8 cellular contexts compared by ENCODE assay signal in the genomic region with DNA sequence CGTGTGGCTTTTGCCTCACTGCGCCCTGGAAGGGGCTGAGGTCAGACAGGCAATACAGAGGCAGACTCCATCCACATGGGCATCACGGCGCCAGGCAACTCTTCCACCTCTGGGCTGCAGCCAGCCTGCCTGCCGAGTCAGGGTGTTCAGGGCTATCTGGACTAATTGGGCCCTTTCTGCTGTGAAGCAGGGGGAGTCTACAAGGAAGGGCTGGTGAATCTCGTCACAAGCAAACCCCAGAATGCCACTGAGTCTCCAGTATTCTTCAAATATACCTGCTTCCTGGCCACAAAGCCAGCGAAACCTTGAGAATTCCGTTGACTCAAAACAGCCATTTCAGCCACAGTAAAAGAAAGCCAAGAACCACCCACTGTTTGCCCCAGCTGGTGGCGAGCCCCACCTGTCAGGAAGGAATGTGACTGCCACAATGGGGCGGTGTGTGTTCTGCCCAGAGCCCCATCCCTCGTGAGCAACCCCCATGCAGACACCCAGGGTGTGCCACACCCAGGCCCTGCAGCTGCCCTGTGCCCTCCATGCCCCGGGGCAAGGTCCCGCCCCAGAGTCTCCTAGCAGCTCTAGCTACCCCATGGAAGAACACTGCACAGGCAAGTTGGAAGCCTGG.
DNase-seq lines count a peak whose midpoint lies in the region; ATAC-seq and TF ChIP-seq lines count a peak whose summit lies in the region.

No MANE protein-coding gene starts in this region.

- peak in 2 of 3 experiments; percentile 21 to 52 for DNase-seq in NCI-H1417 (lab: John Stamatoyannopoulos, UW)
- DNase-seq in NCI-H1417 treated with DMSO at 0.1 percent for 48 hours (lab: John Stamatoyannopoulos, UW): no peak
- DNase-seq in activated CD4-positive, alpha-beta memory T cell treated with anti-CD3 and anti-CD28 coated beads, Interleukin-2, amount 10 ng/mL, durations not matched to agents 7 days and 5 days: peak; percentile 69
- peak; percentile 49 for DNase-seq in lung (ENCODE audit: low spot score)
- no peak for DNase-seq in dermis blood vessel endothelial cell
- no peak for DNase-seq in T1000 (lab: John Stamatoyannopoulos, UW)
- no peak for DNase-seq in HPDE6-E6E7 (ENCODE audit: extremely low spot score)

- H3K4me1 ChIP-seq in lung (ENCODE audit: control insufficient read depth in 2 of 2, insufficient read depth in 2 of 2, low read length in 2 of 2): peaks cover 19 to 35% of the 10 kb centered on the region in 2 donors

- POLR2A ChIA-PET in activated CD4-positive, alpha-beta memory T cell treated with anti-CD3 and anti-CD28 coated beads, Interleukin-2, amount 10 ng/mL, durations not matched to agents 7 days and 5 days (lab: Charles Lee): interaction anchor here (0.6 to 3.7 kb wide), 9 partner anchors 8 to 116 kb away, joined by 3 to 23 read pairs (median 5); no protein-coding TSS in a partner anchor

- ATAC-seq in HG03097 (IDR thresholded peaks at IDR 0.05; ENCODE audit: low FRiP score, unreplicated experiment): peak; percentile 61
- ATAC-seq in lung (ENCODE audit: insufficient read depth, low FRiP score): no peak

- no peaks in the 10 kb centered on the region for H3K27me3 ChIP-seq in lung (ENCODE audit: control insufficient read depth, insufficient read depth)

- peaks cover 21% of the 10 kb centered on the region for H3K36me3 Mint-ChIP-seq in activated CD4-positive, alpha-beta memory T cell treated with anti-CD3 and anti-CD28 coated beads, Interleukin-2, amount 10 ng/mL, durations not matched to agents 7 days and 5 days (ENCODE audit: low read depth)

- WGBS in lung, 2 donors: 61 to 63% methylated on average over 13 of the region's 13 CpGs

- no peaks in the 10 kb centered on the region for H3K9me3 ChIP-seq in lung (ENCODE audit: control insufficient read depth in 2 of 2, insufficient read depth in 1 of 2, low read length in 1 of 2)

- H3K27me3 Mint-ChIP-seq in activated CD4-positive, alpha-beta memory T cell treated with anti-CD3 and anti-CD28 coated beads, Interleukin-2, amount 10 ng/mL, durations not matched to agents 7 days and 5 days: no peaks in the 10 kb centered on the region

- H3K4me3 Mint-ChIP-seq in activated CD4-positive, alpha-beta memory T cell treated with anti-CD3 and anti-CD28 coated beads, Interleukin-2, amount 10 ng/mL, durations not matched to agents 7 days and 5 days: peak overlapping the region; percentile 36

- no peak overlapping the region for H3K4me3 ChIP-seq in lung

- H3K4me1 Mint-ChIP-seq in activated CD4-positive, alpha-beta memory T cell treated with anti-CD3 and anti-CD28 coated beads, Interleukin-2, amount 10 ng/mL, durations not matched to agents 7 days and 5 days: peaks cover 46% of the 10 kb centered on the region

- H3K9me3 Mint-ChIP-seq in activated CD4-positive, alpha-beta memory T cell treated with anti-CD3 and anti-CD28 coated beads, Interleukin-2, amount 10 ng/mL, durations not matched to agents 7 days and 5 days: no peaks in the 10 kb centered on the region

- peaks cover 0 to 10% of the 10 kb centered on the region in 2 donors for H3K36me3 ChIP-seq in lung (ENCODE audit: control insufficient read depth in 2 of 2, insufficient read depth in 2 of 2, low read length in 2 of 2)

- no peak for TF ChIP-seq CTCF in lung (IDR thresholded peaks at IDR 0.05; ENCODE audit: control extremely low read depth, extremely low read depth)

- peak overlapping the region; percentile 78 for H3K27ac Mint-ChIP-seq in activated CD4-positive, alpha-beta memory T cell treated with anti-CD3 and anti-CD28 coated beads, Interleukin-2, amount 10 ng/mL, durations not matched to agents 7 days and 5 days

- H3K27ac ChIP-seq in lung (ENCODE audit: low read depth in 1 of 2, low read length in 1 of 2): peak overlapping the region in 1 of 2 donors; percentile 34

- CTCF ChIA-PET in activated CD4-positive, alpha-beta memory T cell treated with anti-CD3 and anti-CD28 coated beads, Interleukin-2, amount 10 ng/mL, durations not matched to agents 7 days and 5 days (lab: Charles Lee): interaction anchor here (0.7 to 2.5 kb wide), 12 partner anchors 10 to 121 kb away, joined by 3 to 26 read pairs (median 6); no protein-coding TSS in a partner anchor

Comparison
In these comparisons a context has a peak if more than half of its experiments do, and no peak if none do; other contexts are left out.
1. DNase-seq: peak in NCI-H1417 (2 of 3), activated CD4-positive, alpha-beta memory T cell treated with anti-CD3 and anti-CD28 coated beads, Interleukin-2, amount 10 ng/mL, durations not matched to agents 7 days and 5 days (single experiment) and lung (single experiment); none in NCI-H1417 treated with DMSO at 0.1 percent for 48 hours (single experiment), dermis blood vessel endothelial cell (single experiment), T1000 (single experiment) and HPDE6-E6E7 (single experiment).